Comparison of ENCODE assay signal across 1 cellular context in genomic region chr4:151744614-151745013, GRCh38.
TF ChIP-seq lines count a peak whose summit lies in the region.

No MANE protein-coding gene starts in this region.

TF ChIP-seq in HEK293, 187 proteins besides CTCF, POLR2A, EP300 and RAD21 (continued from another document and continues in another):
- TF ChIP-seq ZNF704 (tag by site-specific recombination; IDR thresholded peaks at IDR 0.05) (no peak), ZNF280C (tag by site-specific recombination; IDR thresholded peaks at IDR 0.05) (no peak), PBX3 (CRISPR knock-in tag; IDR thresholded peaks at IDR 0.05) (no peak), ZNF324 (tag by site-specific recombination; IDR thresholded peaks at IDR 0.05) (no peak), ZBTB7A (tag by site-specific recombination; IDR thresholded peaks at IDR 0.05; ENCODE audit: low read depth) (no peak), ZNF473 (tag by site-specific recombination; IDR thresholded peaks at IDR 0.05) (no peak), ZNF23 (tag by site-specific recombination; IDR thresholded peaks at IDR 0.05; ENCODE audit: borderline replicate concordance) (no peak), ZNF701 (tag by site-specific recombination; IDR thresholded peaks at IDR 0.05) (no peak), ZNF221 (tag by site-specific recombination; IDR thresholded peaks at IDR 0.05; ENCODE audit: borderline replicate concordance) (no peak), ZNF529 (tag by site-specific recombination; IDR thresholded peaks at IDR 0.05; ENCODE audit: insufficient replicate concordance) (no peak), PRDM2 (tag by site-specific recombination; IDR thresholded peaks at IDR 0.05; ENCODE audit: borderline replicate concordance) (no peak), ZNF660 (tag by site-specific recombination; IDR thresholded peaks at IDR 0.05) (peak; percentile 66; the same call in 1 of the 2 replicates), ZNF585B (tag by site-specific recombination; IDR thresholded peaks at IDR 0.05) (no peak), ZNF830 (tag by site-specific recombination; IDR thresholded peaks at IDR 0.05; ENCODE audit: low read depth) (no peak), ZNF624 (tag by site-specific recombination; IDR thresholded peaks at IDR 0.05) (no peak), ZNF140 (tag by site-specific recombination; IDR thresholded peaks at IDR 0.05) (no peak), ZFP41 (tag by site-specific recombination; IDR thresholded peaks at IDR 0.05; ENCODE audit: borderline replicate concordance) (no peak), ZNF558 (tag by site-specific recombination; IDR thresholded peaks at IDR 0.05) (no peak), ZNF518A (tag by site-specific recombination; conservative IDR thresholded peaks at IDR 0.05; ENCODE audit: low read depth) (0 out of 2 replicates have a peak, but pooled peaks have one; percentile 25), ZBTB17 (tag by site-specific recombination; IDR thresholded peaks at IDR 0.05) (0 out of 2 replicates have a peak, but pooled peaks have one; percentile 24), ZFHX2 (tag by site-specific recombination; conservative IDR thresholded peaks at IDR 0.05) (no peak), FEZF1 (tag by site-specific recombination; IDR thresholded peaks at IDR 0.05) (peak; percentile 76), GLI2 (tag by site-specific recombination; IDR thresholded peaks at IDR 0.05; ENCODE audit: borderline replicate concordance, low read depth) (no peak), ZNF555 (tag by site-specific recombination; conservative IDR thresholded peaks at IDR 0.05) (no peak), ZNF639 (tag by site-specific recombination; IDR thresholded peaks at IDR 0.05) (no peak; the same call in 1 of the 2 replicates), ZNF398 (tag by site-specific recombination; IDR thresholded peaks at IDR 0.05) (no peak), BCL11B (tag by site-specific recombination; IDR thresholded peaks at IDR 0.05; ENCODE audit: low read depth) (no peak), PRDM6 (tag by site-specific recombination; IDR thresholded peaks at IDR 0.05) (peak; percentile 30; the same call in 1 of the 2 replicates), HOXC10 (CRISPR knock-in tag; IDR thresholded peaks at IDR 0.05) (no peak), ZNF785 (tag by site-specific recombination; IDR thresholded peaks at IDR 0.05) (no peak), ZNF311 (tag by site-specific recombination; IDR thresholded peaks at IDR 0.05; ENCODE audit: borderline replicate concordance) (no peak), ZNF10 (tag by site-specific recombination; IDR thresholded peaks at IDR 0.05) (no peak), ZSCAN18 (tag by site-specific recombination; IDR thresholded peaks at IDR 0.05) (no peak)
